Comparison of ENCODE assay signal across 8 cellular contexts in genomic region chr10:29590598-29591415, GRCh38. TPM values are rescaled to one million over a fixed set of nuclear protein-coding genes. Genes with fewer than 3 reads are reported as not detected.
DNase-seq lines count a peak whose midpoint lies in the region; ATAC-seq and TF ChIP-seq lines count a peak whose summit lies in the region.

No MANE protein-coding gene starts in this region.

- dilution Hi-C loops in IMR-90 (cut with HindIII; ENCODE audit: low sequenced_read_pairs, unreplicated experiment) = no loop called here

- in situ Hi-C loops in IMR-90 (cut with MboI; ENCODE audit: low sequenced_read_pairs) = no loop called here

- H2AK9ac ChIP-seq in IMR-90 (replicated peaks; ENCODE audit: low read depth, low read length, poor library complexity) = no peak overlapping the region

- peak; percentile 76 for TF ChIP-seq RAD21 in IMR-90 (IDR thresholded peaks at IDR 0.05; ENCODE audit: low read length)

- H4K8ac ChIP-seq in IMR-90 (ENCODE audit: low read depth in 2 of 2, low read length in 2 of 2) = no peak overlapping the region

- ATAC-seq in IMR-90 (ENCODE audit: low read depth) (peak; percentile 66), HG03280 (IDR thresholded peaks at IDR 0.05; ENCODE audit: unreplicated experiment) (no peak), GM19455 (IDR thresholded peaks at IDR 0.05; ENCODE audit: unreplicated experiment) (no peak), GM21447 (IDR thresholded peaks at IDR 0.05; ENCODE audit: unreplicated experiment) (no peak)
- ATAC-seq in naive thymus-derived CD4-positive, alpha-beta T cell = peak; percentile 88

- H3K9me2 ChIP-seq in DOHH2 (replicated peaks; ENCODE audit: control insufficient read depth, low read length) = no peaks in the 10 kb centered on the region

- H3K9me3 Mint-ChIP-seq in naive thymus-derived CD4-positive, alpha-beta T cell = no peaks in the 10 kb centered on the region

- no peak overlapping the region for H3K18ac ChIP-seq in IMR-90 (ENCODE audit: low read depth, low read length)

- H3K4me1 ChIP-seq in DOHH2 (ENCODE audit: control insufficient read depth, low read length) = no peaks in the 10 kb centered on the region
- H3K4me1 ChIP-seq in IMR-90 (ENCODE audit: control insufficient read depth, insufficient read depth, low read length) = peaks cover 26% of the 10 kb centered on the region
- H3K4me1 ChIP-seq in naive thymus-derived CD4-positive, alpha-beta T cell (ENCODE audit: control insufficient read depth in 2 of 2, insufficient read depth in 2 of 2, low read length in 2 of 2) = peaks cover 0 to 7% of the 10 kb centered on the region in 2 donors

- peak overlapping the region; percentile 67; the same call in 1 of the 2 replicates for H3K4ac ChIP-seq in IMR-90 (ENCODE audit: low read depth, low read length)

- H4K91ac ChIP-seq in IMR-90 (ENCODE audit: insufficient read depth, low read depth, low read length) = no peak overlapping the region

- POLR2A ChIA-PET in IMR-90 (lab: Charles Lee; ENCODE audit: unreplicated experiment) = no interaction called here
- POLR2A ChIA-PET in naive thymus-derived CD4-positive, alpha-beta T cell (lab: Charles Lee) = no interaction called here

- no peak overlapping the region for H3K56ac ChIP-seq in IMR-90 (ENCODE audit: extremely low read depth, insufficient read depth, low read length)

- H3K36me3 ChIP-seq in DOHH2 (ENCODE audit: control insufficient read depth, low read length) (no peaks in the 10 kb centered on the region), IMR-90 (ENCODE audit: control insufficient read depth, insufficient read depth, low read length) (no peaks in the 10 kb centered on the region)
- no peaks in the 10 kb centered on the region for H3K36me3 ChIP-seq in naive thymus-derived CD4-positive, alpha-beta T cell (ENCODE audit: control insufficient read depth in 2 of 3, insufficient read depth in 3 of 3, low read length in 3 of 3)

- peaks cover 8 to 21% (median 10%) of the 10 kb centered on the region in 7 donors for H3K4me1 Mint-ChIP-seq in naive thymus-derived CD4-positive, alpha-beta T cell

- no peak overlapping the region for H3K14ac ChIP-seq in IMR-90 (replicated peaks; ENCODE audit: low read depth, low read length)

- BruUV-seq in IMR-90 (replicated peaks; lab: Mats Ljungman, UMichigan) = no TSS peak

- H2BK5ac ChIP-seq in IMR-90 (ENCODE audit: low read depth, low read length, poor library complexity, severe bottlenecking) = peak overlapping the region; percentile 32

- 0 out of 2 replicates have a peak overlapping the region, but pooled peaks have one; percentile 42 for H2BK120ac ChIP-seq in IMR-90 (ENCODE audit: low read depth, low read length)

- peak overlapping the region in 2 of 9 donors; percentile 0 to 1 for H3K27ac Mint-ChIP-seq in naive thymus-derived CD4-positive, alpha-beta T cell

- H3K4me3 ChIP-seq in DOHH2 (ENCODE audit: low read length) (no peak overlapping the region), IMR-90 (ENCODE audit: insufficient read depth, low read depth, low read length) (no peak overlapping the region)
- H3K4me3 ChIP-seq in naive thymus-derived CD4-positive, alpha-beta T cell (ENCODE audit: low read length) = no peak overlapping the region

- no peaks in the 10 kb centered on the region for H3K27me3 ChIP-seq in DOHH2 (ENCODE audit: control insufficient read depth, low read length)
- H3K27me3 ChIP-seq in IMR-90 (ENCODE audit: control insufficient read depth, insufficient read depth, low read length) = no peaks in the 10 kb centered on the region
- no peaks in the 10 kb centered on the region for H3K27me3 ChIP-seq in naive thymus-derived CD4-positive, alpha-beta T cell (ENCODE audit: control insufficient read depth in 2 of 2, insufficient read depth in 2 of 2, low read length in 2 of 2)

- peak overlapping the region in 6 of 10 donors; percentile 2 to 55 (median 36) for H3K4me3 Mint-ChIP-seq in naive thymus-derived CD4-positive, alpha-beta T cell

- H3K79me1 ChIP-seq in IMR-90 (ENCODE audit: low read depth in 1 of 2, low read length in 2 of 2) = peaks cover 17 to 72% of the 10 kb centered on the region in 2 experiments

- no peaks in the 10 kb centered on the region for H3F3A ChIP-seq in DOHH2 (ENCODE audit: control insufficient read depth, insufficient read depth)

- 0 out of 3 replicates have a peak overlapping the region, but pooled peaks have one; percentile 53 for H2BK15ac ChIP-seq in IMR-90 (ENCODE audit: low read depth, low read length)

- H3K9ac ChIP-seq in IMR-90 (ENCODE audit: low read depth, low read length) = no peak overlapping the region

- TF ChIP-seq CTCF in DOHH2 (IDR thresholded peaks at IDR 0.05; ENCODE audit: low read depth, low read length, poor library complexity, severe bottlenecking) (peak; percentile 93), IMR-90 (conservative IDR thresholded peaks at IDR 0.05; ENCODE audit: low read depth, low read length) (peak; percentile 88)

- H4K5ac ChIP-seq in IMR-90 (ENCODE audit: low read depth, low read length) = no peak overlapping the region

- CTCF ChIA-PET in IMR-90 (lab: Yijun Ruan, JAX) = interaction anchor here (0.6 to 0.9 kb wide), 5 partner anchors 8 to 660 kb away, joined by 3 read pairs; no protein-coding TSS in a partner anchor
- CTCF ChIA-PET in naive thymus-derived CD4-positive, alpha-beta T cell (lab: Charles Lee) = interaction anchor here (0.6 to 3.1 kb wide), 6 partner anchors 10 to 145 kb away, joined by 3 to 15 read pairs (median 4); no protein-coding TSS in a partner anchor

- no peak overlapping the region for H2AK5ac ChIP-seq in IMR-90 (ENCODE audit: low read depth, low read length)

- WGBS in IMR-90 (ENCODE audit: extremely low coverage in 2 of 2, insufficient read length in 1 of 2), 2 experiments = no CpG with 5 or more reads among the region's 2 CpGs

- peak overlapping the region; percentile 59; the same call in 1 of the 2 replicates for H2BK20ac ChIP-seq in IMR-90 (ENCODE audit: low read depth, low read length)

- H3K4me2 ChIP-seq in DOHH2 (ENCODE audit: low read length) (no peak overlapping the region), IMR-90 (ENCODE audit: low read depth, low read length) (no peak overlapping the region)

- H3K36me3 Mint-ChIP-seq in naive thymus-derived CD4-positive, alpha-beta T cell = peaks cover 0 to 18% (median 10%) of the 10 kb centered on the region in 5 donors

- H2AFZ ChIP-seq in IMR-90 (replicated peaks; ENCODE audit: low read length, poor library complexity) = no peak overlapping the region

- H3K9me3 ChIP-seq in DOHH2 (ENCODE audit: control insufficient read depth, insufficient read depth, low read length) (no peaks in the 10 kb centered on the region), IMR-90 (ENCODE audit: control insufficient read depth, insufficient read depth, low read length) (no peaks in the 10 kb centered on the region)
- H3K9me3 ChIP-seq in naive thymus-derived CD4-positive, alpha-beta T cell (ENCODE audit: control insufficient read depth in 2 of 3, low read length in 3 of 3) = no peaks in the 10 kb centered on the region

- H3K23ac ChIP-seq in IMR-90 (ENCODE audit: low read depth, low read length) = no peak overlapping the region

- no peak for TF ChIP-seq POLR2A in IMR-90 (IDR thresholded peaks at IDR 0.05; ENCODE audit: low read depth, low read length)

- intact Hi-C loops in IMR-90 (cut with micrococcal nuclease) = loop anchor here (5.0 kb wide), 4 partner anchors 54 to 411 kb away; no protein-coding TSS in a partner anchor
- intact Hi-C loops in naive thymus-derived CD4-positive, alpha-beta T cell (cut with micrococcal nuclease) = loop anchor here (1.0 to 5.0 kb wide), 7 partner anchors 68 to 214 kb away; no protein-coding TSS in a partner anchor

- H3K9me1 ChIP-seq in IMR-90 (ENCODE audit: insufficient read depth, low read length) = peaks cover 9% of the 10 kb centered on the region

- H4K20me1 ChIP-seq in DOHH2 (ENCODE audit: control insufficient read depth, insufficient read depth, low read depth, low read length) (no peaks in the 10 kb centered on the region), IMR-90 (ENCODE audit: insufficient read depth, low read length) (peaks cover 14% of the 10 kb centered on the region; the same call in 1 of the 2 replicates)

- no peaks in the 10 kb centered on the region for H3K27me3 Mint-ChIP-seq in naive thymus-derived CD4-positive, alpha-beta T cell

- DNase-seq in IMR-90 (peak; percentile 86), SKM-1 (lab: John Stamatoyannopoulos, UW; ENCODE audit: unreplicated experiment) (peak; percentile 16), epithelial cell of prostate (ENCODE audit: low read depth, low spot score) (no peak)
- DNase-seq in naive thymus-derived CD4-positive, alpha-beta T cell = peak in 7 of 9 donors; percentile 16 to 64 (median 61)

- no peak overlapping the region for H3K27ac ChIP-seq in DOHH2 (ENCODE audit: low read depth, low read length)
- no peak overlapping the region for H3K27ac ChIP-seq in IMR-90 (ENCODE audit: insufficient read depth, low read length)
- H3K27ac ChIP-seq in epithelial cell of prostate = peak overlapping the region; percentile 99
- H3K27ac ChIP-seq in naive thymus-derived CD4-positive, alpha-beta T cell (ENCODE audit: low read depth, low read length) = no peak overlapping the region

- H3K79me2 ChIP-seq in DOHH2 (ENCODE audit: control insufficient read depth, low read length) = no peaks in the 10 kb centered on the region

TF ChIP-seq in IMR-90, 13 proteins besides CTCF, POLR2A, EP300 and RAD21 (continues in another document):
- TF ChIP-seq SMC3 (IDR thresholded peaks at IDR 0.05; ENCODE audit: low read depth, low read length) = peak; percentile 79
- no peak for TF ChIP-seq BHLHE40 (IDR thresholded peaks at IDR 0.05; ENCODE audit: low read depth, low read length)
- no peak for TF ChIP-seq RCOR1 (IDR thresholded peaks at IDR 0.05; ENCODE audit: insufficient replicate concordance, low read length)
- no peak for TF ChIP-seq MXI1 (IDR thresholded peaks at IDR 0.05; ENCODE audit: borderline replicate concordance, low read depth, low read length)
- no peak for TF ChIP-seq RFX5 (IDR thresholded peaks at IDR 0.05; ENCODE audit: low read depth, low read length)
- no peak for TF ChIP-seq MAZ (IDR thresholded peaks at IDR 0.05; ENCODE audit: borderline replicate concordance, low read depth, low read length)
- TF ChIP-seq CEBPB (IDR thresholded peaks at IDR 0.05; ENCODE audit: low read depth, low read length) = peak; percentile 48; the same call in 1 of the 2 replicates
- no peak for TF ChIP-seq FOS (IDR thresholded peaks at IDR 0.05; ENCODE audit: low read depth, low read length)
- TF ChIP-seq MAFK (IDR thresholded peaks at IDR 0.05; ENCODE audit: low read depth, low read length) = no peak
- no peak for TF ChIP-seq NFE2L2 (IDR thresholded peaks at IDR 0.05; ENCODE audit: low read depth, low read length)

RNA-seq across cellular contexts. Expression of gene SVIL, which starts 44.0 kb away (rescaled TPM):
- 11.5 and 13.6 TPM in 2 replicates for total RNA-seq in IMR-90 (2012; rRNA removed)
- polyA plus RNA-seq in IMR-90 (2012; rRNA removed) = 10.9 and 11.6 TPM in 2 replicates
- 4.9 and 6.7 TPM in 2 replicates for polyA plus RNA-seq in IMR-90 (2012; cell fraction: cytosol; rRNA removed)
- 19.7 and 44.0 TPM in 2 replicates for polyA plus RNA-seq in IMR-90 (2012; cell fraction: nucleus; rRNA removed; ENCODE audit: low replicate concordance)
- 10 to 100 TPM; 13.5 to 48.9 (median 23.5) TPM for total RNA-seq in naive thymus-derived CD4-positive, alpha-beta T cell
- 10 to 100 TPM in 1 of 2 donors, 1 to 10 TPM in 1; 8.7 to 16.3 TPM for polyA plus RNA-seq in naive thymus-derived CD4-positive, alpha-beta T cell

Comparison
In these comparisons a context has a peak if more than half of its experiments do, and no peak if none do; other contexts are left out.
1. ATAC-seq: peak in IMR-90 (single experiment) and naive thymus-derived CD4-positive, alpha-beta T cell (single experiment); none in HG03280 (single experiment), GM19455 (single experiment) and GM21447 (single experiment).